ENCODE assay signal across 1 cellular context in the genomic region with DNA sequence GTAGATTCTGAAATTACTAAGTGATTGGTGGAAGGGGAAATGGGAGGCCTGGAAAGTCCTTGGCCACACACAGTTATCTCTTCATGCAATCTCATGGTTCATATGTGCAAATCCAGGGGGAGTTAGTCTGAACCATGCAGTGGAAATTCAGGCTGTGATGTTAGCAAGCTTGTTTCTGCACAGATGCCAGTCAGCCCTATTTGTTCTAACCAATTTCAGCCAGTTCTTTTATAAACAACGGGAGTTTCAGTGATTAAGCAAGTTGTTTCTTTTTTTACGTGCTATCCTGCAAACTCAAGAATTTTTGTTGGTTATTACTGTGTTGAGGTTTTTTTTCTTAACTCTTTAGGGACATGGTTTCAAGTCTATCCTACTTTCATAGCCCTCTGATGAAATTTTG.
TF ChIP-seq lines count a peak whose summit lies in the region.

No MANE protein-coding gene starts in this region.

TF ChIP-seq in IMR-90, 13 proteins besides CTCF, POLR2A, EP300 and RAD21 (continued from another document):
- TF ChIP-seq, protein P1, sequence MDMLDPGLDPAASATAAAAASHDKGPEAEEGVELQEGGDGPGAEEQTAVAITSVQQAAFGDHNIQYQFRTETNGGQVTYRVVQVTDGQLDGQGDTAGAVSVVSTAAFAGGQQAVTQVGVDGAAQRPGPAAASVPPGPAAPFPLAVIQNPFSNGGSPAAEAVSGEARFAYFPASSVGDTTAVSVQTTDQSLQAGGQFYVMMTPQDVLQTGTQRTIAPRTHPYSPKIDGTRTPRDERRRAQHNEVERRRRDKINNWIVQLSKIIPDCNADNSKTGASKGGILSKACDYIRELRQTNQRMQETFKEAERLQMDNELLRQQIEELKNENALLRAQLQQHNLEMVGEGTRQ (IDR thresholded peaks at IDR 0.05; ENCODE audit: low read depth, low read length): no peak
- no peak for TF ChIP-seq MAZ (IDR thresholded peaks at IDR 0.05; ENCODE audit: borderline replicate concordance, low read depth, low read length)
- TF ChIP-seq SMC3 (IDR thresholded peaks at IDR 0.05; ENCODE audit: low read depth, low read length): no peak
- TF ChIP-seq CEBPB (IDR thresholded peaks at IDR 0.05; ENCODE audit: low read depth, low read length): no peak
- TF ChIP-seq FOS (IDR thresholded peaks at IDR 0.05; ENCODE audit: low read depth, low read length): no peak
